11 cellular contexts compared by ENCODE assay signal in the genomic region with DNA sequence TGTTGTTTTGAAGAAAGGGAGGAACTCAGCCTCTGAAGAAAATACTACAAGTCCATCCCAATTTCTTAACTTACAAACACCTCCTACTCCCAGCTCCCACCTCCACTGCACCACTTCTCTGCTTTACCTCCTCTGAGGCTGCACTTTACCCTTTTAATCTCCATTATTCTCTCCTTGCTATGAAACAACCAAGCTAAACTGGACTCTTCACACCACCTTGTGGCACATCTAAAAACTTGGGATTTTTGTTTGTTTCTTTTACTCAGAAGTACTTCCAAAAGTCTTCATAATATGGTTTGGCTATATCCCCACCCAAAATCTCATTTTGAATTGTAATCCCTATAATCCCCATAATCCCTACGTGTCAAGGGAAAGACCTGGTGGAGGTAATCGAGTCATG.
DNase-seq lines count a peak whose midpoint lies in the region; ATAC-seq, FAIRE-seq and TF ChIP-seq lines count a peak whose summit lies in the region.
"Had no signal": no experiment of that assay in that cellular context is flagged by ENCODE, and none has a peak within 500 bp of the region (broad histone marks: within the 10 kb centered on the region; RNA-seq: fewer than 3 reads in every experiment).

No MANE protein-coding gene starts in this region.

- FAIRE-seq in RCC 7860 (lab: Jason Lieb, UNC): no peak

- no peak for ATAC-seq in GM18520 (IDR thresholded peaks at IDR 0.05; ENCODE audit: unreplicated experiment)
- ATAC-seq in sciatic nerve: no peak
- ATAC-seq: gastroesophageal sphincter had no signal

- DNase-seq in AG08395 (ENCODE audit: low spot score): peak; percentile 54
- DNase-seq in HPDE6-E6E7 (ENCODE audit: extremely low spot score): peak; percentile 6
- no peak for DNase-seq in ascending aorta (ENCODE audit: low spot score in 2 of 2)
- DNase-seq in iPS-NIHi11 (ENCODE audit: low spot score): peak; percentile 14
- no peak for DNase-seq in RCC 7860 (ENCODE audit: low spot score)
- DNase-seq in activated T-cell treated with anti-CD3 and anti-CD28 coated beads for 4 hours: no peak
- no peak for DNase-seq in sciatic nerve (ENCODE audit: low spot score)
- DNase-seq: T-helper 2 cell had no signal

- intact Hi-C loops in ascending aorta (cut with DNase I): loop anchor here (2.0 kb wide), 1 partner anchor 334 kb away; no protein-coding TSS in a partner anchor
- intact Hi-C loops in sciatic nerve (cut with DNase I): no loop called here

- H3K27ac ChIP-seq in ascending aorta: no peak overlapping the region
- H3K27ac ChIP-seq: gastroesophageal sphincter, neutrophil had no signal

- H3K36me3 ChIP-seq in ascending aorta: no peaks in the 10 kb centered on the region
- H3K36me3 ChIP-seq: gastroesophageal sphincter, neutrophil had no signal

- H3K9me3 ChIP-seq in ascending aorta: no peaks in the 10 kb centered on the region
- H3K9me3 ChIP-seq: gastroesophageal sphincter, neutrophil had no signal

- no peak overlapping the region for H3K4me3 ChIP-seq in ascending aorta
- H3K4me3 ChIP-seq: gastroesophageal sphincter had no signal

- no peaks in the 10 kb centered on the region for H3K4me1 ChIP-seq in ascending aorta
- H3K4me1 ChIP-seq: gastroesophageal sphincter had no signal

- no peaks in the 10 kb centered on the region for H3K27me3 ChIP-seq in ascending aorta
- H3K27me3 ChIP-seq: gastroesophageal sphincter, neutrophil had no signal

- peak in 2 of 3 experiments; percentile 37 to 46 for TF ChIP-seq CTCF in ascending aorta (IDR thresholded peaks at IDR 0.05)

Comparison
In these comparisons a context has a peak if more than half of its experiments do, and no peak if none do; other contexts are left out.
1. DNase-seq: peak in AG08395 (single experiment), HPDE6-E6E7 (single experiment) and iPS-NIHi11 (single experiment); none in ascending aorta (0 of 2), RCC 7860 (single experiment), activated T-cell treated with anti-CD3 and anti-CD28 coated beads for 4 hours (single experiment) and sciatic nerve (single experiment).